Comparison of ENCODE assay signal across 1 cellular context in genomic region chr13:28499579-28499978, GRCh38.
TF ChIP-seq lines count a peak whose summit lies in the region.

No MANE protein-coding gene starts in this region.

TF ChIP-seq in IMR-90, 13 proteins besides CTCF, POLR2A, EP300 and RAD21 (continued from another document):
- TF ChIP-seq MXI1 (IDR thresholded peaks at IDR 0.05; ENCODE audit: borderline replicate concordance, low read depth, low read length) = no peak
- no peak for TF ChIP-seq ELK1 (IDR thresholded peaks at IDR 0.05; ENCODE audit: borderline replicate concordance, low read depth, low read length)
- peak; percentile 84; the same call in 1 of the 2 replicates for TF ChIP-seq FOS (IDR thresholded peaks at IDR 0.05; ENCODE audit: low read depth, low read length)
- TF ChIP-seq CEBPB (IDR thresholded peaks at IDR 0.05; ENCODE audit: low read depth, low read length) = 0 out of 2 replicates have a peak, but pooled peaks have one; percentile 10
- no peak for TF ChIP-seq USF2 (IDR thresholded peaks at IDR 0.05; ENCODE audit: low read depth, low read length)
- TF ChIP-seq SMC3 (IDR thresholded peaks at IDR 0.05; ENCODE audit: low read depth, low read length) = no peak
